In genomic region chr13:27917121-27917947, GRCh38 we compare ENCODE assay signal across 13 cellular contexts. TPM values are rescaled to one million over a fixed set of nuclear protein-coding genes. Genes with fewer than 3 reads are reported as not detected.
DNase-seq lines count a peak whose midpoint lies in the region; ATAC-seq, FAIRE-seq and TF ChIP-seq lines count a peak whose summit lies in the region.
"Had no signal": no experiment of that assay in that cellular context is flagged by ENCODE, and none has a peak within 500 bp of the region (broad histone marks: within the 10 kb centered on the region; RNA-seq: fewer than 3 reads in every experiment).

No MANE protein-coding gene starts in this region.

- H3K4me3 Mint-ChIP-seq in MCF 10A (ENCODE audit: unreplicated experiment) = no peak overlapping the region
- H3K4me3 Mint-ChIP-seq in T-helper 17 cell = peak overlapping the region; percentile 60
- H3K4me3 Mint-ChIP-seq in stimulated activated naive CD8-positive, alpha-beta T cell treated with anti-CD3 and anti-CD28 coated beads, Interleukin-15, Interleukin-2, amounts not matched to agents 100 ng/mL and 50 ng/mL, for 24 hours = peak overlapping the region; percentile 71

- H3K36me3 Mint-ChIP-seq in MCF 10A (ENCODE audit: insufficient read depth, unreplicated experiment) = no peaks in the 10 kb centered on the region
- no peaks in the 10 kb centered on the region for H3K36me3 Mint-ChIP-seq in T-helper 17 cell (ENCODE audit: low read depth)
- H3K36me3 Mint-ChIP-seq in stimulated activated naive CD8-positive, alpha-beta T cell treated with anti-CD3 and anti-CD28 coated beads, Interleukin-15, Interleukin-2, amounts not matched to agents 100 ng/mL and 50 ng/mL, for 24 hours (ENCODE audit: low read depth) = no peaks in the 10 kb centered on the region

- BruUV-seq in mammary epithelial cell (replicated peaks; lab: Mats Ljungman, UMichigan) (no TSS peak), MCF 10A (replicated peaks; lab: Mats Ljungman, UMichigan) (no TSS peak)

- DNase-seq in mammary epithelial cell = no peak
- DNase-seq in MCF 10A (ENCODE audit: unreplicated experiment) = no peak
- DNase-seq in T-helper 17 cell = no peak
- peak; percentile 41 for DNase-seq in iPS-NIHi7 (ENCODE audit: extremely low spot score)
- DNase-seq in frontal cortex (ENCODE audit: low spot score in 2 of 2) = no peak
- no peak for DNase-seq in urothelium cell line (ENCODE audit: low spot score)
- no peak for DNase-seq in GM19238 (ENCODE audit: insufficient read length, low spot score)
- DNase-seq: dorsolateral prefrontal cortex, NCI-H1694 treated with DMSO at 0.1 percent for 48 hours, PC-3 had no signal

- no peaks in the 10 kb centered on the region for H4K20me1 ChIP-seq in mammary epithelial cell (ENCODE audit: insufficient read depth, low read length)

- ATAC-seq in T-helper 17 cell = no peak
- ATAC-seq: PC-3 had no signal

- WGBS in mammary epithelial cell (ENCODE audit: low coverage, missing lambda C conversion rate) = 18% methylated on average over 40 of the region's 48 CpGs

- no peak overlapping the region for H3K27ac Mint-ChIP-seq in MCF 10A (ENCODE audit: low read depth, unreplicated experiment)
- H3K27ac Mint-ChIP-seq in T-helper 17 cell = peak overlapping the region; percentile 3
- H3K27ac Mint-ChIP-seq in stimulated activated naive CD8-positive, alpha-beta T cell treated with anti-CD3 and anti-CD28 coated beads, Interleukin-15, Interleukin-2, amounts not matched to agents 100 ng/mL and 50 ng/mL, for 24 hours = no peak overlapping the region

- H3K9me3 Mint-ChIP-seq in MCF 10A (ENCODE audit: unreplicated experiment) = no peaks in the 10 kb centered on the region
- H3K9me3 Mint-ChIP-seq in stimulated activated naive CD8-positive, alpha-beta T cell treated with anti-CD3 and anti-CD28 coated beads, Interleukin-15, Interleukin-2, amounts not matched to agents 100 ng/mL and 50 ng/mL, for 24 hours = no peaks in the 10 kb centered on the region

- no peak overlapping the region for H3K9ac ChIP-seq in mammary epithelial cell (ENCODE audit: insufficient read depth, low read length)

- H3K4me2 ChIP-seq in mammary epithelial cell (ENCODE audit: insufficient read depth, low read depth, low read length) = no peak overlapping the region

- no peak for TF ChIP-seq CTCF in mammary epithelial cell (conservative IDR thresholded peaks at IDR 0.05 in 1 of 2, IDR thresholded peaks at IDR 0.05 in 1 of 2; ENCODE audit: extremely low read depth in 1 of 2, insufficient read depth in 1 of 2, low read depth in 1 of 2, low read length in 2 of 2)
- TF ChIP-seq CTCF in MCF 10A (IDR thresholded peaks at IDR 0.05; ENCODE audit: unreplicated experiment) = no peak

- H3K27me3 ChIP-seq in mammary epithelial cell (ENCODE audit: insufficient read depth, low read length) = peaks cover 44% of the 10 kb centered on the region

- no peak overlapping the region for H3K4me3 ChIP-seq in mammary epithelial cell (replicated peaks in 1 of 3; ENCODE audit: insufficient read depth in 1 of 3, low read depth in 2 of 3, low read length in 3 of 3)

- peaks cover 22% of the 10 kb centered on the region for H3K4me1 ChIP-seq in mammary epithelial cell (ENCODE audit: insufficient read depth, low read length)

- CTCF ChIA-PET in mammary epithelial cell (lab: Charles Lee; ENCODE audit: low non-redundant PET) (no interaction called here), MCF 10A (lab: Yijun Ruan, JAX) (no interaction called here)

- intact Hi-C loops in mammary epithelial cell (cut with micrococcal nuclease) = no loop called here
- intact Hi-C loops in MCF 10A (cut with micrococcal nuclease) = no loop called here

- H3K9me3 ChIP-seq in mammary epithelial cell (replicated peaks; ENCODE audit: insufficient read depth, low read length) (no peaks in the 10 kb centered on the region), T-helper 17 cell (ENCODE audit: control insufficient read depth, low read length, poor library complexity, severe bottlenecking) (no peaks in the 10 kb centered on the region)

- no peak overlapping the region for H3K27ac ChIP-seq in mammary epithelial cell (ENCODE audit: insufficient read depth, low read depth, low read length)
- H3K27ac ChIP-seq: dorsolateral prefrontal cortex had no signal

- in situ Hi-C loops in mammary epithelial cell (cut with MboI; ENCODE audit: low sequenced_read_pairs in 2 of 2) = no loop called here

- peaks cover 14% of the 10 kb centered on the region for H3K27me3 Mint-ChIP-seq in MCF 10A (ENCODE audit: insufficient read depth, unreplicated experiment)
- H3K27me3 Mint-ChIP-seq in T-helper 17 cell = peaks cover 78% of the 10 kb centered on the region
- peaks cover 72% of the 10 kb centered on the region for H3K27me3 Mint-ChIP-seq in stimulated activated naive CD8-positive, alpha-beta T cell treated with anti-CD3 and anti-CD28 coated beads, Interleukin-15, Interleukin-2, amounts not matched to agents 100 ng/mL and 50 ng/mL, for 24 hours

- FAIRE-seq in frontal cortex (lab: Jason Lieb, UNC) = no peak
- FAIRE-seq in urothelium cell line (lab: Jason Lieb, UNC) = no peak

- no peaks in the 10 kb centered on the region for H3K36me3 ChIP-seq in mammary epithelial cell (ENCODE audit: insufficient read depth, low read length)

- H3K4me1 Mint-ChIP-seq in MCF 10A (ENCODE audit: insufficient read depth, unreplicated experiment) = peaks cover 25% of the 10 kb centered on the region
- peaks cover 23% of the 10 kb centered on the region for H3K4me1 Mint-ChIP-seq in T-helper 17 cell
- H3K4me1 Mint-ChIP-seq in stimulated activated naive CD8-positive, alpha-beta T cell treated with anti-CD3 and anti-CD28 coated beads, Interleukin-15, Interleukin-2, amounts not matched to agents 100 ng/mL and 50 ng/mL, for 24 hours (ENCODE audit: low read depth) = peaks cover 36% of the 10 kb centered on the region

- POLR2A ChIA-PET in MCF 10A (lab: Yijun Ruan, JAX) = no interaction called here

- no peaks in the 10 kb centered on the region for H3K79me2 ChIP-seq in mammary epithelial cell (ENCODE audit: insufficient read depth, low read length)

- peak overlapping the region; percentile 26 for H2AFZ ChIP-seq in mammary epithelial cell (ENCODE audit: low read depth, low read length)

- dilution Hi-C loops in mammary epithelial cell (cut with HindIII; ENCODE audit: low sequenced_read_pairs) = no loop called here

RNA-seq across cellular contexts. Expression of gene PDX1, which starts 2.5 kb away (rescaled TPM):
- total RNA-seq in mammary epithelial cell (not detected), MCF 10A (2022) (0.17 and 0.35 TPM in 2 replicates), T-helper 17 cell (not detected), frontal cortex (not detected)
- polyA plus RNA-seq in mammary epithelial cell = not detected
- not detected for polyA minus RNA-seq in mammary epithelial cell
- total RNA-seq: dorsolateral prefrontal cortex, HT1080, PC-3 had no signal
- polyA plus RNA-seq: BJ had no signal

RNA-seq across cellular contexts. Expression of gene CDX2, which starts 51.8 kb away (rescaled TPM):
- total RNA-seq in mammary epithelial cell (not detected), MCF 10A (2022) (not detected in 2 replicates), T-helper 17 cell (not detected), frontal cortex (not detected)
- not detected for polyA plus RNA-seq in mammary epithelial cell
- polyA minus RNA-seq in mammary epithelial cell = not detected
- total RNA-seq: HT1080 had no signal
- polyA plus RNA-seq: BJ had no signal
